Comparison of ENCODE assay signal across 9 cellular contexts in genomic region chr1:178536844-178537371, GRCh38. TPM values are rescaled to one million over a fixed set of nuclear protein-coding genes. Genes with fewer than 3 reads are reported as not detected.
A peak's percentile ranks its signal among the peaks of the same experiment; 100 is the strongest.
DNase-seq lines count a peak whose midpoint lies in the region; ATAC-seq and TF ChIP-seq lines count a peak whose summit lies in the region.
"Had no signal": no experiment of that assay in that cellular context is flagged by ENCODE, and none has a peak within 500 bp of the region (broad histone marks: within the 10 kb centered on the region; RNA-seq: fewer than 3 reads in every experiment).

No MANE protein-coding gene starts in this region.

- DNase-seq in HuH-7.5 (ENCODE audit: low spot score) (peak; percentile 44), colonic mucosa (peak; percentile 84), lower lobe of right lung (no peak), ureter (ENCODE audit: low spot score) (peak; percentile 70)
- no peak for DNase-seq in stimulated activated CD4-positive, alpha-beta T cell treated with anti-CD3 and anti-CD28 coated beads, Interleukin-12 subunit alpha, Interleukin-12 subunit beta, amount 100 ng/mL, for 4 hours
- DNase-seq: NCI-H748 treated with DMSO at 0.1 percent for 48 hours had no signal

- no peaks in the 10 kb centered on the region for H3K9me3 ChIP-seq in colonic mucosa
- H3K9me3 ChIP-seq in lower lobe of right lung = no peaks in the 10 kb centered on the region

- peak overlapping the region; percentile 76 for H3K27ac ChIP-seq in colonic mucosa
- no peak overlapping the region for H3K27ac ChIP-seq in lower lobe of right lung

- H3K27me3 ChIP-seq in colonic mucosa (no peaks in the 10 kb centered on the region), lower lobe of right lung (ENCODE audit: low read depth) (no peaks in the 10 kb centered on the region)

- H3K36me3 ChIP-seq in colonic mucosa (no peaks in the 10 kb centered on the region), lower lobe of right lung (no peaks in the 10 kb centered on the region)

- H3K4me3 ChIP-seq in colonic mucosa (no peak overlapping the region), lower lobe of right lung (no peak overlapping the region)

- H3K4me1 ChIP-seq in colonic mucosa (peaks cover 7% of the 10 kb centered on the region), lower lobe of right lung (peaks cover 25% of the 10 kb centered on the region)

- ATAC-seq in lower lobe of right lung (peak; percentile 63 to 69), GM18861 (IDR thresholded peaks at IDR 0.05; ENCODE audit: unreplicated experiment) (no peak), HG03565 (IDR thresholded peaks at IDR 0.05; ENCODE audit: unreplicated experiment) (no peak)
- ATAC-seq: natural killer cell treated with Interleukin-12 subunit alpha and Interleukin-12 subunit beta and Interleukin-15 and Interleukin-18, amount 100 ng/mL, for 72 hours had no signal

- TF ChIP-seq CTCF in colonic mucosa (IDR thresholded peaks at IDR 0.05) (no peak), lower lobe of right lung (IDR thresholded peaks at IDR 0.05) (no peak)

- peak overlapping the region; percentile 4 to 33 for H3K9ac ChIP-seq in colonic mucosa (ENCODE audit: low read depth in 2 of 2, low read length in 2 of 2)

- intact Hi-C loops in colonic mucosa (cut with DNase I) (no loop called here), lower lobe of right lung (cut with DNase I) (loop anchor here (10.0 kb wide), 1 partner anchor 468 kb away; no protein-coding TSS in a partner anchor)

RNA-seq across cellular contexts. Expression of gene TEX35, which starts 24.0 kb away (rescaled TPM):
- total RNA-seq in colonic mucosa (not detected), lower lobe of right lung (not detected), ureter (not detected)
- total RNA-seq: natural killer cell treated with Interleukin-12 subunit alpha and Interleukin-12 subunit beta and Interleukin-15 and Interleukin-18, amount 100 ng/mL, for 72 hours had no signal

RNA-seq across cellular contexts. Expression of gene CLEC20A, which starts 40.1 kb away (rescaled TPM):
- not detected for total RNA-seq in colonic mucosa
- total RNA-seq in lower lobe of right lung = not detected
- total RNA-seq in ureter = not detected
- total RNA-seq: natural killer cell treated with Interleukin-12 subunit alpha and Interleukin-12 subunit beta and Interleukin-15 and Interleukin-18, amount 100 ng/mL, for 72 hours had no signal

Comparison
In these comparisons a context has a peak if more than half of its experiments do, and no peak if none do; other contexts are left out.
1. DNase-seq: peak in HuH-7.5 (single experiment), colonic mucosa (single experiment) and ureter (single experiment); none in lower lobe of right lung (single experiment) and stimulated activated CD4-positive, alpha-beta T cell treated with anti-CD3 and anti-CD28 coated beads, Interleukin-12 subunit alpha, Interleukin-12 subunit beta, amount 100 ng/mL, for 4 hours (single experiment).
2. ATAC-seq: peak in lower lobe of right lung (2 of 2); none in GM18861 (single experiment) and HG03565 (single experiment).